ENCODE assay signal across 2 cellular contexts in the genomic region with DNA sequence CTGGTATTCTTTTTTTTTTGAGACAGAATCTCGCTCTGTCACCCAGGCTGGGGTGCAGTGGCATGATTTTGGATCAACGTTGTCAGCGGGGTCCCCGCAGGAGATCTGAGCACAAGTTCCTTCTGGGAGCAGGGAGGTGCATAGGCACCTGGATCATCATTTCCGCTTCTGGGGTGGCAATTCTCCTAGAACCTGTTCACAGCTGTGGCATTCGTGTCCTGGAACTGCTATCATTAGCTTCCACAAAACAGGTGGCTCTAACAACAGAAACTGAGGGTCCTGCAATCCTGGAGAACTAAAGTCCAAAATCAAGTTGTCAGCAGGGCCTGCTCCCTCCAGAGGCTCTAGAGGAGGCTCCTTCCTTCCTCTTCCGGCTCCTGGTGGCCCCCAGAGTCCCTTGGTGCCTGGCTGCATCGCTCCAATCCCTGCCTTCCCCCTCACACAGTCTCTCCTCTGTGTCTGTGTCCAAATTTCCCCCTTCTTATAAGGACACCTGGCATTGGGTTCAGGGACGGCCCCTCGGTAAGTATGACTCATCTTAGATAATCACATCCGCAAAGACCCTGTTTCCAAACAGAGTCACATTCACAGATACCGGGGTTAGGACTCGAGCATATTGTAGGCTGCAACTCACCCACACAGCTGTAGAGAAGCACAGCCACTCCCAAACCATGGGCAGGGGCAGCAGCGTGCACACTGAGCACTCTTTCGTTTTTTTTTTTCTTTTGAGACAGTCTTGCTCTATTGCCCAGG.
TF ChIP-seq lines count a peak whose summit lies in the region.

No MANE protein-coding gene starts in this region.

TF ChIP-seq in GM12891, 5 proteins besides CTCF, POLR2A, EP300 and RAD21 (continued from another document):
- no peak for TF ChIP-seq TAF1 (IDR thresholded peaks at IDR 0.05; ENCODE audit: low read depth, low read length)
- peak; percentile 35 for TF ChIP-seq PAX5 (IDR thresholded peaks at IDR 0.05; ENCODE audit: insufficient read depth, low read length, severe bottlenecking)

TF ChIP-seq in GM12878, 131 proteins besides CTCF, POLR2A, EP300 and RAD21 (continued from another document and continues in another):
- TF ChIP-seq, protein P1, sequence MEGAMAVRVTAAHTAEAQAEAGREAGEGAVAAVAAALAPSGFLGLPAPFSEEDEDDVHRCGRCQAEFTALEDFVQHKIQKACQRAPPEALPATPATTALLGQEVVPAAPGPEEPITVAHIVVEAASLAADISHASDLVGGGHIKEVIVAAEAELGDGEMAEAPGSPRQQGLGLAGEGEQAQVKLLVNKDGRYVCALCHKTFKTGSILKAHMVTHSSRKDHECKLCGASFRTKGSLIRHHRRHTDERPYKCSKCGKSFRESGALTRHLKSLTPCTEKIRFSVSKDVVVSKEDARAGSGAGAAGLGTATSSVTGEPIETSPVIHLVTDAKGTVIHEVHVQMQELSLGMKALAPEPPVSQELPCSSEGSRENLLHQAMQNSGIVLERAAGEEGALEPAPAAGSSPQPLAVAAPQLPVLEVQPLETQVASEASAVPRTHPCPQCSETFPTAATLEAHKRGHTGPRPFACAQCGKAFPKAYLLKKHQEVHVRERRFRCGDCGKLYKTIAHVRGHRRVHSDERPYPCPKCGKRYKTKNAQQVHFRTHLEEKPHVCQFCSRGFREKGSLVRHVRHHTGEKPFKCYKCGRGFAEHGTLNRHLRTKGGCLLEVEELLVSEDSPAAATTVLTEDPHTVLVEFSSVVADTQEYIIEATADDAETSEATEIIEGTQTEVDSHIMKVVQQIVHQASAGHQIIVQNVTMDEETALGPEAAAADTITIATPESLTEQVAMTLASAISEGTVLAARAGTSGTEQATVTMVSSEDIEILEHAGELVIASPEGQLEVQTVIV (IDR thresholded peaks at IDR 0.05; ENCODE audit: borderline replicate concordance, partially characterized antibody) = no peak
- TF ChIP-seq MTA2 (IDR thresholded peaks at IDR 0.05; ENCODE audit: low read depth) (peak; percentile 77), BRCA1 (IDR thresholded peaks at IDR 0.05; ENCODE audit: low read depth, low read length) (no peak), KAT2A (conservative IDR thresholded peaks at IDR 0.05; ENCODE audit: control insufficient read depth, low read depth, low read length) (no peak), SMAD1 (IDR thresholded peaks at IDR 0.05; ENCODE audit: low read depth, partially characterized antibody) (no peak), CREB1 (IDR thresholded peaks at IDR 0.05; ENCODE audit: low read depth) (0 out of 2 replicates have a peak, but pooled peaks have one; percentile 23), SIN3A (IDR thresholded peaks at IDR 0.05; ENCODE audit: low read depth, low read length) (no peak), NR2F1 (conservative IDR thresholded peaks at IDR 0.05) (no peak), GABPA (IDR thresholded peaks at IDR 0.05; ENCODE audit: low read depth) (no peak), HDAC2 (IDR thresholded peaks at IDR 0.05) (no peak), TARDBP (IDR thresholded peaks at IDR 0.05; ENCODE audit: borderline replicate concordance) (no peak), SMAD5 (IDR thresholded peaks at IDR 0.05; ENCODE audit: low read depth) (no peak), MTA3 (IDR thresholded peaks at IDR 0.05; ENCODE audit: borderline replicate concordance, low read length) (0 out of 2 replicates have a peak, but pooled peaks have one; percentile 52), IKZF1 (conservative IDR thresholded peaks at IDR 0.05) (peak; percentile 84), NBN (IDR thresholded peaks at IDR 0.05) (peak; percentile 93), JUND (IDR thresholded peaks at IDR 0.05; ENCODE audit: low read depth, low read length) (peak; percentile 65; the same call in 1 of the 2 replicates), ZSCAN29 (IDR thresholded peaks at IDR 0.05) (no peak), SPI1 (IDR thresholded peaks at IDR 0.05; ENCODE audit: borderline replicate concordance, insufficient read depth, low read depth, low read length) (peak; percentile 58; the same call in 1 of the 2 replicates), CBX5 (IDR thresholded peaks at IDR 0.05; ENCODE audit: low read depth) (no peak), SUPT20H (IDR thresholded peaks at IDR 0.05; ENCODE audit: borderline replicate concordance, control insufficient read depth, low read depth, low read length) (no peak), BCL11A (IDR thresholded peaks at IDR 0.05; ENCODE audit: low read depth, low read length) (0 out of 2 replicates have a peak, but pooled peaks have one; percentile 53), PAX5 (IDR thresholded peaks at IDR 0.05; ENCODE audit: borderline replicate concordance, low read depth, low read length) (peak; percentile 47; the same call in 1 of the 2 replicates), PML (IDR thresholded peaks at IDR 0.05; ENCODE audit: low read length) (no peak), MYC (IDR thresholded peaks at IDR 0.05; ENCODE audit: insufficient read depth, insufficient read length, insufficient replicate concordance, low read length, severe bottlenecking) (no peak), SP1 (IDR thresholded peaks at IDR 0.05; ENCODE audit: low read depth, low read length) (peak; percentile 34), EED (IDR thresholded peaks at IDR 0.05; ENCODE audit: low read depth) (peak; percentile 93), NFYA (IDR thresholded peaks at IDR 0.05; ENCODE audit: borderline replicate concordance, low read depth, low read length) (no peak)
- TF ChIP-seq, protein P2, sequence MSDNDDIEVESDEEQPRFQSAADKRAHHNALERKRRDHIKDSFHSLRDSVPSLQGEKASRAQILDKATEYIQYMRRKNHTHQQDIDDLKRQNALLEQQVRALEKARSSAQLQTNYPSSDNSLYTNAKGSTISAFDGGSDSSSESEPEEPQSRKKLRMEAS (IDR thresholded peaks at IDR 0.05; ENCODE audit: low read depth, low read length) = no peak; the same call in 1 of the 2 replicates
- TF ChIP-seq, protein P3, sequence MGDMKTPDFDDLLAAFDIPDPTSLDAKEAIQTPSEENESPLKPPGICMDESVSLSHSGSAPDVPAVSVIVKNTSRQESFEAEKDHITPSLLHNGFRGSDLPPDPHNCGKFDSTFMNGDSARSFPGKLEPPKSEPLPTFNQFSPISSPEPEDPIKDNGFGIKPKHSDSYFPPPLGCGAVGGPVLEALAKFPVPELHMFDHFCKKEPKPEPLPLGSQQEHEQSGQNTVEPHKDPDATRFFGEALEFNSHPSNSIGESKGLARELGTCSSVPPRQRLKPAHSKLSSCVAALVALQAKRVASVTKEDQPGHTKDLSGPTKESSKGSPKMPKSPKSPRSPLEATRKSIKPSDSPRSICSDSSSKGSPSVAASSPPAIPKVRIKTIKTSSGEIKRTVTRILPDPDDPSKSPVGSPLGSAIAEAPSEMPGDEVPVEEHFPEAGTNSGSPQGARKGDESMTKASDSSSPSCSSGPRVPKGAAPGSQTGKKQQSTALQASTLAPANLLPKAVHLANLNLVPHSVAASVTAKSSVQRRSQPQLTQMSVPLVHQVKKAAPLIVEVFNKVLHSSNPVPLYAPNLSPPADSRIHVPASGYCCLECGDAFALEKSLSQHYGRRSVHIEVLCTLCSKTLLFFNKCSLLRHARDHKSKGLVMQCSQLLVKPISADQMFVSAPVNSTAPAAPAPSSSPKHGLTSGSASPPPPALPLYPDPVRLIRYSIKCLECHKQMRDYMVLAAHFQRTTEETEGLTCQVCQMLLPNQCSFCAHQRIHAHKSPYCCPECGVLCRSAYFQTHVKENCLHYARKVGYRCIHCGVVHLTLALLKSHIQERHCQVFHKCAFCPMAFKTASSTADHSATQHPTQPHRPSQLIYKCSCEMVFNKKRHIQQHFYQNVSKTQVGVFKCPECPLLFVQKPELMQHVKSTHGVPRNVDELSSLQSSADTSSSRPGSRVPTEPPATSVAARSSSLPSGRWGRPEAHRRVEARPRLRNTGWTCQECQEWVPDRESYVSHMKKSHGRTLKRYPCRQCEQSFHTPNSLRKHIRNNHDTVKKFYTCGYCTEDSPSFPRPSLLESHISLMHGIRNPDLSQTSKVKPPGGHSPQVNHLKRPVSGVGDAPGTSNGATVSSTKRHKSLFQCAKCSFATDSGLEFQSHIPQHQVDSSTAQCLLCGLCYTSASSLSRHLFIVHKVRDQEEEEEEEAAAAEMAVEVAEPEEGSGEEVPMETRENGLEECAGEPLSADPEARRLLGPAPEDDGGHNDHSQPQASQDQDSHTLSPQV (IDR thresholded peaks at IDR 0.05) = no peak
- TF ChIP-seq, protein P4, sequence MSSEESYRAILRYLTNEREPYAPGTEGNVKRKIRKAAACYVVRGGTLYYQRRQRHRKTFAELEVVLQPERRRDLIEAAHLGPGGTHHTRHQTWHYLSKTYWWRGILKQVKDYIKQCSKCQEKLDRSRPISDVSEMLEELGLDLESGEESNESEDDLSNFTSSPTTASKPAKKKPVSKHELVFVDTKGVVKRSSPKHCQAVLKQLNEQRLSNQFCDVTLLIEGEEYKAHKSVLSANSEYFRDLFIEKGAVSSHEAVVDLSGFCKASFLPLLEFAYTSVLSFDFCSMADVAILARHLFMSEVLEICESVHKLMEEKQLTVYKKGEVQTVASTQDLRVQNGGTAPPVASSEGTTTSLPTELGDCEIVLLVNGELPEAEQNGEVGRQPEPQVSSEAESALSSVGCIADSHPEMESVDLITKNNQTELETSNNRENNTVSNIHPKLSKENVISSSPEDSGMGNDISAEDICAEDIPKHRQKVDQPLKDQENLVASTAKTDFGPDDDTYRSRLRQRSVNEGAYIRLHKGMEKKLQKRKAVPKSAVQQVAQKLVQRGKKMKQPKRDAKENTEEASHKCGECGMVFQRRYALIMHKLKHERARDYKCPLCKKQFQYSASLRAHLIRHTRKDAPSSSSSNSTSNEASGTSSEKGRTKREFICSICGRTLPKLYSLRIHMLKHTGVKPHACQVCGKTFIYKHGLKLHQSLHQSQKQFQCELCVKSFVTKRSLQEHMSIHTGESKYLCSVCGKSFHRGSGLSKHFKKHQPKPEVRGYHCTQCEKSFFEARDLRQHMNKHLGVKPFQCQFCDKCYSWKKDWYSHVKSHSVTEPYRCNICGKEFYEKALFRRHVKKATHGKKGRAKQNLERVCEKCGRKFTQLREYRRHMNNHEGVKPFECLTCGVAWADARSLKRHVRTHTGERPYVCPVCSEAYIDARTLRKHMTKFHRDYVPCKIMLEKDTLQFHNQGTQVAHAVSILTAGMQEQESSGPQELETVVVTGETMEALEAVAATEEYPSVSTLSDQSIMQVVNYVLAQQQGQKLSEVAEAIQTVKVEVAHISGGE (CRISPR knock-in tag; IDR thresholded peaks at IDR 0.05) = no peak
- TF ChIP-seq, protein P5, sequence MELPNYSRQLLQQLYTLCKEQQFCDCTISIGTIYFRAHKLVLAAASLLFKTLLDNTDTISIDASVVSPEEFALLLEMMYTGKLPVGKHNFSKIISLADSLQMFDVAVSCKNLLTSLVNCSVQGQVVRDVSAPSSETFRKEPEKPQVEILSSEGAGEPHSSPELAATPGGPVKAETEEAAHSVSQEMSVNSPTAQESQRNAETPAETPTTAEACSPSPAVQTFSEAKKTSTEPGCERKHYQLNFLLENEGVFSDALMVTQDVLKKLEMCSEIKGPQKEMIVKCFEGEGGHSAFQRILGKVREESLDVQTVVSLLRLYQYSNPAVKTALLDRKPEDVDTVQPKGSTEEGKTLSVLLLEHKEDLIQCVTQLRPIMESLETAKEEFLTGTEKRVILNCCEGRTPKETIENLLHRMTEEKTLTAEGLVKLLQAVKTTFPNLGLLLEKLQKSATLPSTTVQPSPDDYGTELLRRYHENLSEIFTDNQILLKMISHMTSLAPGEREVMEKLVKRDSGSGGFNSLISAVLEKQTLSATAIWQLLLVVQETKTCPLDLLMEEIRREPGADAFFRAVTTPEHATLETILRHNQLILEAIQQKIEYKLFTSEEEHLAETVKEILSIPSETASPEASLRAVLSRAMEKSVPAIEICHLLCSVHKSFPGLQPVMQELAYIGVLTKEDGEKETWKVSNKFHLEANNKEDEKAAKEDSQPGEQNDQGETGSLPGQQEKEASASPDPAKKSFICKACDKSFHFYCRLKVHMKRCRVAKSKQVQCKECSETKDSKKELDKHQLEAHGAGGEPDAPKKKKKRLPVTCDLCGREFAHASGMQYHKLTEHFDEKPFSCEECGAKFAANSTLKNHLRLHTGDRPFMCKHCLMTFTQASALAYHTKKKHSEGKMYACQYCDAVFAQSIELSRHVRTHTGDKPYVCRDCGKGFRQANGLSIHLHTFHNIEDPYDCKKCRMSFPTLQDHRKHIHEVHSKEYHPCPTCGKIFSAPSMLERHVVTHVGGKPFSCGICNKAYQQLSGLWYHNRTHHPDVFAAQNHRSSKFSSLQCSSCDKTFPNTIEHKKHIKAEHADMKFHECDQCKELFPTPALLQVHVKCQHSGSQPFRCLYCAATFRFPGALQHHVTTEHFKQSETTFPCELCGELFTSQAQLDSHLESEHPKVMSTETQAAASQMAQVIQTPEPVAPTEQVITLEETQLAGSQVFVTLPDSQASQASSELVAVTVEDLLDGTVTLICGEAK (IDR thresholded peaks at IDR 0.05; ENCODE audit: borderline replicate concordance) = no peak
- TF ChIP-seq, protein P6, sequence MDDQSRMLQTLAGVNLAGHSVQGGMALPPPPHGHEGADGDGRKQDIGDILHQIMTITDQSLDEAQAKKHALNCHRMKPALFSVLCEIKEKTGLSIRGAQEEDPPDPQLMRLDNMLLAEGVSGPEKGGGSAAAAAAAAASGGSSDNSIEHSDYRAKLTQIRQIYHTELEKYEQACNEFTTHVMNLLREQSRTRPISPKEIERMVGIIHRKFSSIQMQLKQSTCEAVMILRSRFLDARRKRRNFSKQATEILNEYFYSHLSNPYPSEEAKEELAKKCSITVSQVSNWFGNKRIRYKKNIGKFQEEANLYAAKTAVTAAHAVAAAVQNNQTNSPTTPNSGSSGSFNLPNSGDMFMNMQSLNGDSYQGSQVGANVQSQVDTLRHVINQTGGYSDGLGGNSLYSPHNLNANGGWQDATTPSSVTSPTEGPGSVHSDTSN (IDR thresholded peaks at IDR 0.05; ENCODE audit: insufficient replicate concordance, low read depth, low read length) = no peak
- TF ChIP-seq, protein P7, sequence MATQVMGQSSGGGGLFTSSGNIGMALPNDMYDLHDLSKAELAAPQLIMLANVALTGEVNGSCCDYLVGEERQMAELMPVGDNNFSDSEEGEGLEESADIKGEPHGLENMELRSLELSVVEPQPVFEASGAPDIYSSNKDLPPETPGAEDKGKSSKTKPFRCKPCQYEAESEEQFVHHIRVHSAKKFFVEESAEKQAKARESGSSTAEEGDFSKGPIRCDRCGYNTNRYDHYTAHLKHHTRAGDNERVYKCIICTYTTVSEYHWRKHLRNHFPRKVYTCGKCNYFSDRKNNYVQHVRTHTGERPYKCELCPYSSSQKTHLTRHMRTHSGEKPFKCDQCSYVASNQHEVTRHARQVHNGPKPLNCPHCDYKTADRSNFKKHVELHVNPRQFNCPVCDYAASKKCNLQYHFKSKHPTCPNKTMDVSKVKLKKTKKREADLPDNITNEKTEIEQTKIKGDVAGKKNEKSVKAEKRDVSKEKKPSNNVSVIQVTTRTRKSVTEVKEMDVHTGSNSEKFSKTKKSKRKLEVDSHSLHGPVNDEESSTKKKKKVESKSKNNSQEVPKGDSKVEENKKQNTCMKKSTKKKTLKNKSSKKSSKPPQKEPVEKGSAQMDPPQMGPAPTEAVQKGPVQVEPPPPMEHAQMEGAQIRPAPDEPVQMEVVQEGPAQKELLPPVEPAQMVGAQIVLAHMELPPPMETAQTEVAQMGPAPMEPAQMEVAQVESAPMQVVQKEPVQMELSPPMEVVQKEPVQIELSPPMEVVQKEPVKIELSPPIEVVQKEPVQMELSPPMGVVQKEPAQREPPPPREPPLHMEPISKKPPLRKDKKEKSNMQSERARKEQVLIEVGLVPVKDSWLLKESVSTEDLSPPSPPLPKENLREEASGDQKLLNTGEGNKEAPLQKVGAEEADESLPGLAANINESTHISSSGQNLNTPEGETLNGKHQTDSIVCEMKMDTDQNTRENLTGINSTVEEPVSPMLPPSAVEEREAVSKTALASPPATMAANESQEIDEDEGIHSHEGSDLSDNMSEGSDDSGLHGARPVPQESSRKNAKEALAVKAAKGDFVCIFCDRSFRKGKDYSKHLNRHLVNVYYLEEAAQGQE (IDR thresholded peaks at IDR 0.05; ENCODE audit: low read depth, low read length) = no peak
